2 cellular contexts compared by ENCODE assay signal in genomic region chr12:5473076-5473475, GRCh38.
TF ChIP-seq lines count a peak whose summit lies in the region.

No MANE protein-coding gene starts in this region.

TF ChIP-seq in endothelial cell of umbilical vein, 7 proteins besides CTCF, POLR2A, EP300 and RAD21:
- no peak for TF ChIP-seq EZH2 (IDR thresholded peaks at IDR 0.05; ENCODE audit: borderline replicate concordance, low read depth, low read length, severe bottlenecking)
- TF ChIP-seq GATA2 (IDR thresholded peaks at IDR 0.05; ENCODE audit: insufficient read depth, insufficient read length, low read depth, low read length) = no peak
- no peak for TF ChIP-seq MAX (IDR thresholded peaks at IDR 0.05; ENCODE audit: insufficient read depth, insufficient read length)
- TF ChIP-seq POLR2AphosphoS5 (IDR thresholded peaks at IDR 0.05; ENCODE audit: insufficient read depth, low read depth, low read length) = no peak
- no peak for TF ChIP-seq MYC (IDR thresholded peaks at IDR 0.05; ENCODE audit: low read depth, low read length)
- no peak for TF ChIP-seq JUN (IDR thresholded peaks at IDR 0.05; ENCODE audit: borderline replicate concordance, insufficient read depth, insufficient read length, low read depth)
- TF ChIP-seq FOS (IDR thresholded peaks at IDR 0.05; ENCODE audit: borderline replicate concordance, insufficient read depth, low read length) = no peak

TF ChIP-seq in WTC11, 78 proteins besides CTCF, POLR2A, EP300 and RAD21:
- TF ChIP-seq, protein P1, sequence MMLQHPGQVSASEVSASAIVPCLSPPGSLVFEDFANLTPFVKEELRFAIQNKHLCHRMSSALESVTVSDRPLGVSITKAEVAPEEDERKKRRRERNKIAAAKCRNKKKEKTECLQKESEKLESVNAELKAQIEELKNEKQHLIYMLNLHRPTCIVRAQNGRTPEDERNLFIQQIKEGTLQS (CRISPR knock-in tag; conservative IDR thresholded peaks at IDR 0.05) = no peak
- TF ChIP-seq FOXJ3 (CRISPR knock-in tag; IDR thresholded peaks at IDR 0.05; ENCODE audit: borderline replicate concordance) = no peak
- TF ChIP-seq, protein P2, sequence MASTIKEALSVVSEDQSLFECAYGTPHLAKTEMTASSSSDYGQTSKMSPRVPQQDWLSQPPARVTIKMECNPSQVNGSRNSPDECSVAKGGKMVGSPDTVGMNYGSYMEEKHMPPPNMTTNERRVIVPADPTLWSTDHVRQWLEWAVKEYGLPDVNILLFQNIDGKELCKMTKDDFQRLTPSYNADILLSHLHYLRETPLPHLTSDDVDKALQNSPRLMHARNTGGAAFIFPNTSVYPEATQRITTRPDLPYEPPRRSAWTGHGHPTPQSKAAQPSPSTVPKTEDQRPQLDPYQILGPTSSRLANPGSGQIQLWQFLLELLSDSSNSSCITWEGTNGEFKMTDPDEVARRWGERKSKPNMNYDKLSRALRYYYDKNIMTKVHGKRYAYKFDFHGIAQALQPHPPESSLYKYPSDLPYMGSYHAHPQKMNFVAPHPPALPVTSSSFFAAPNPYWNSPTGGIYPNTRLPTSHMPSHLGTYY (CRISPR knock-in tag; IDR thresholded peaks at IDR 0.05) = no peak
- TF ChIP-seq, protein P3, sequence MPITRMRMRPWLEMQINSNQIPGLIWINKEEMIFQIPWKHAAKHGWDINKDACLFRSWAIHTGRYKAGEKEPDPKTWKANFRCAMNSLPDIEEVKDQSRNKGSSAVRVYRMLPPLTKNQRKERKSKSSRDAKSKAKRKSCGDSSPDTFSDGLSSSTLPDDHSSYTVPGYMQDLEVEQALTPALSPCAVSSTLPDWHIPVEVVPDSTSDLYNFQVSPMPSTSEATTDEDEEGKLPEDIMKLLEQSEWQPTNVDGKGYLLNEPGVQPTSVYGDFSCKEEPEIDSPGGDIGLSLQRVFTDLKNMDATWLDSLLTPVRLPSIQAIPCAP (CRISPR knock-in tag; IDR thresholded peaks at IDR 0.05) = no peak
- TF ChIP-seq, protein P4, sequence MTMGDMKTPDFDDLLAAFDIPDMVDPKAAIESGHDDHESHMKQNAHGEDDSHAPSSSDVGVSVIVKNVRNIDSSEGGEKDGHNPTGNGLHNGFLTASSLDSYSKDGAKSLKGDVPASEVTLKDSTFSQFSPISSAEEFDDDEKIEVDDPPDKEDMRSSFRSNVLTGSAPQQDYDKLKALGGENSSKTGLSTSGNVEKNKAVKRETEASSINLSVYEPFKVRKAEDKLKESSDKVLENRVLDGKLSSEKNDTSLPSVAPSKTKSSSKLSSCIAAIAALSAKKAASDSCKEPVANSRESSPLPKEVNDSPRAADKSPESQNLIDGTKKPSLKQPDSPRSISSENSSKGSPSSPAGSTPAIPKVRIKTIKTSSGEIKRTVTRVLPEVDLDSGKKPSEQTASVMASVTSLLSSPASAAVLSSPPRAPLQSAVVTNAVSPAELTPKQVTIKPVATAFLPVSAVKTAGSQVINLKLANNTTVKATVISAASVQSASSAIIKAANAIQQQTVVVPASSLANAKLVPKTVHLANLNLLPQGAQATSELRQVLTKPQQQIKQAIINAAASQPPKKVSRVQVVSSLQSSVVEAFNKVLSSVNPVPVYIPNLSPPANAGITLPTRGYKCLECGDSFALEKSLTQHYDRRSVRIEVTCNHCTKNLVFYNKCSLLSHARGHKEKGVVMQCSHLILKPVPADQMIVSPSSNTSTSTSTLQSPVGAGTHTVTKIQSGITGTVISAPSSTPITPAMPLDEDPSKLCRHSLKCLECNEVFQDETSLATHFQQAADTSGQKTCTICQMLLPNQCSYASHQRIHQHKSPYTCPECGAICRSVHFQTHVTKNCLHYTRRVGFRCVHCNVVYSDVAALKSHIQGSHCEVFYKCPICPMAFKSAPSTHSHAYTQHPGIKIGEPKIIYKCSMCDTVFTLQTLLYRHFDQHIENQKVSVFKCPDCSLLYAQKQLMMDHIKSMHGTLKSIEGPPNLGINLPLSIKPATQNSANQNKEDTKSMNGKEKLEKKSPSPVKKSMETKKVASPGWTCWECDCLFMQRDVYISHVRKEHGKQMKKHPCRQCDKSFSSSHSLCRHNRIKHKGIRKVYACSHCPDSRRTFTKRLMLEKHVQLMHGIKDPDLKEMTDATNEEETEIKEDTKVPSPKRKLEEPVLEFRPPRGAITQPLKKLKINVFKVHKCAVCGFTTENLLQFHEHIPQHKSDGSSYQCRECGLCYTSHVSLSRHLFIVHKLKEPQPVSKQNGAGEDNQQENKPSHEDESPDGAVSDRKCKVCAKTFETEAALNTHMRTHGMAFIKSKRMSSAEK (CRISPR knock-in tag; IDR thresholded peaks at IDR 0.05; ENCODE audit: borderline replicate concordance) = no peak
- TF ChIP-seq ESRRA (CRISPR knock-in tag; IDR thresholded peaks at IDR 0.05; ENCODE audit: borderline replicate concordance) = no peak
